In genomic region chr7:105444342-105444938, GRCh38 we compare ENCODE assay signal across 1 cellular context.
TF ChIP-seq lines count a peak whose summit lies in the region.

No MANE protein-coding gene starts in this region.

TF ChIP-seq in GM12878, 131 proteins besides CTCF, POLR2A, EP300 and RAD21:
- TF ChIP-seq IRF5 (IDR thresholded peaks at IDR 0.05; ENCODE audit: borderline replicate concordance) (peak; percentile 65; the same call in 1 of the 2 replicates), SPI1 (IDR thresholded peaks at IDR 0.05; ENCODE audit: borderline replicate concordance, insufficient read depth, low read depth, low read length) (peak; percentile 4; the same call in 1 of the 2 replicates), RELB (IDR thresholded peaks at IDR 0.05; ENCODE audit: low read depth) (peak; percentile 91), PML (IDR thresholded peaks at IDR 0.05; ENCODE audit: low read length) (no peak), ZBTB33 (IDR thresholded peaks at IDR 0.05) (peak; percentile 49; the same call in 1 of the 2 replicates), NBN (IDR thresholded peaks at IDR 0.05) (peak; percentile 82; the same call in 1 of the 2 replicates), ZNF274 (IDR thresholded peaks at IDR 0.05; ENCODE audit: insufficient read depth, insufficient read length) (no peak)
